In genomic region chr11:129846508-129847335, GRCh38 we compare ENCODE assay signal across 8 cellular contexts. TPM values are rescaled to one million over a fixed set of nuclear protein-coding genes. Genes with fewer than 3 reads are reported as not detected.
DNase-seq lines count a peak whose midpoint lies in the region; ATAC-seq and TF ChIP-seq lines count a peak whose summit lies in the region.

No MANE protein-coding gene starts in this region.

- H3K4me3 ChIP-seq in breast epithelium (no peak overlapping the region), PC-9 (peak overlapping the region; percentile 47), esophagus squamous epithelium (no peak overlapping the region), suprapubic skin (no peak overlapping the region)

- no peaks in the 10 kb centered on the region for H3K9me2 ChIP-seq in PC-9 (ENCODE audit: insufficient read depth)

- intact Hi-C loops in MCF 10A (cut with micrococcal nuclease) (loop anchor here (1.0 to 5.0 kb wide), 2 partner anchors 17 to 59 kb away; no protein-coding TSS in a partner anchor), breast epithelium (cut with DNase I; ENCODE audit: low total_unique reads) (no loop called here), PC-9 (cut with micrococcal nuclease; ENCODE audit: unreplicated experiment) (loop anchor here (1.0 to 10.0 kb wide), 5 partner anchors 16 to 482 kb away; no protein-coding TSS in a partner anchor), esophagus squamous epithelium (cut with DNase I) (no loop called here)

- TF ChIP-seq EP300 in suprapubic skin (IDR thresholded peaks at IDR 0.05): no peak

- H3K36me3 ChIP-seq in breast epithelium (no peaks in the 10 kb centered on the region), PC-9 (ENCODE audit: low read depth) (peaks cover 2% of the 10 kb centered on the region; the same call in 1 of the 2 replicates), esophagus squamous epithelium (no peaks in the 10 kb centered on the region), suprapubic skin (no peaks in the 10 kb centered on the region)

- 47 to 48% methylated on average over 6 of the region's 6 CpGs for WGBS in esophagus squamous epithelium, 2 donors
- WGBS in suprapubic skin: 57% methylated on average over 6 of the region's 6 CpGs

- TF ChIP-seq POLR2A in breast epithelium (IDR thresholded peaks at IDR 0.05) (no peak), esophagus squamous epithelium (IDR thresholded peaks at IDR 0.05) (no peak), suprapubic skin (IDR thresholded peaks at IDR 0.05) (no peak)

- CTCF ChIA-PET in MCF 10A (lab: Yijun Ruan, JAX) (interaction anchor here (0.6 to 1.4 kb wide), 4 partner anchors 16 to 61 kb away, joined by 4 to 13 read pairs (median 4); no protein-coding TSS in a partner anchor), PC-9 (lab: Charles Lee) (interaction anchor here (0.7 kb wide), 1 partner anchor 15 kb away, joined by 3 read pairs; no protein-coding TSS in a partner anchor)

- H3K4me1 Mint-ChIP-seq in MCF 10A (ENCODE audit: insufficient read depth, unreplicated experiment): peaks cover 12% of the 10 kb centered on the region
- peaks cover 0 to 5% of the 10 kb centered on the region in 2 donors for H3K4me1 Mint-ChIP-seq in stimulated activated naive B cell treated with anti-CD40 and anti-IgM and Interleukin-4, amounts not matched to agents 10 μg/mL and 1 μg/mL and 100 μg/mL, for 72 hours

- no peak overlapping the region for H2AFZ ChIP-seq in PC-9

- H3K27ac Mint-ChIP-seq in MCF 10A (ENCODE audit: low read depth, unreplicated experiment): peak overlapping the region; percentile 88
- no peak overlapping the region for H3K27ac Mint-ChIP-seq in stimulated activated naive B cell treated with anti-CD40 and anti-IgM and Interleukin-4, amounts not matched to agents 10 μg/mL and 1 μg/mL and 100 μg/mL, for 72 hours

- TF ChIP-seq CTCF in MCF 10A (IDR thresholded peaks at IDR 0.05; ENCODE audit: unreplicated experiment) (no peak), breast epithelium (IDR thresholded peaks at IDR 0.05) (no peak), PC-9 (conservative IDR thresholded peaks at IDR 0.05) (no peak), esophagus squamous epithelium (IDR thresholded peaks at IDR 0.05) (no peak), suprapubic skin (IDR thresholded peaks at IDR 0.05) (no peak)

- H3K9me3 Mint-ChIP-seq in MCF 10A (ENCODE audit: unreplicated experiment): no peaks in the 10 kb centered on the region
- no peaks in the 10 kb centered on the region for H3K9me3 Mint-ChIP-seq in stimulated activated naive B cell treated with anti-CD40 and anti-IgM and Interleukin-4, amounts not matched to agents 10 μg/mL and 1 μg/mL and 100 μg/mL, for 72 hours

- H3K9me3 ChIP-seq in breast epithelium (no peaks in the 10 kb centered on the region), PC-9 (ENCODE audit: insufficient read depth, low read depth) (no peaks in the 10 kb centered on the region), esophagus squamous epithelium (no peaks in the 10 kb centered on the region), suprapubic skin (no peaks in the 10 kb centered on the region)

- H3K27me3 ChIP-seq in breast epithelium (no peaks in the 10 kb centered on the region), PC-9 (ENCODE audit: insufficient read depth, low read depth) (no peaks in the 10 kb centered on the region), esophagus squamous epithelium (no peaks in the 10 kb centered on the region), suprapubic skin (no peaks in the 10 kb centered on the region)

- DNase-seq in MCF 10A (ENCODE audit: unreplicated experiment) (peak; percentile 80), breast epithelium (ENCODE audit: low spot score in 2 of 2) (no peak), PC-9 (peak; percentile 68 to 99), esophagus squamous epithelium (lab: John Stamatoyannopoulos, UW) (no peak), stromal cell of bone marrow (ENCODE audit: low read depth) (peak; percentile 89), suprapubic skin (ENCODE audit: low spot score in 2 of 2) (no peak)
- DNase-seq in stimulated activated naive B cell treated with anti-CD40 and anti-IgM and Interleukin-4, amounts not matched to agents 10 μg/mL and 1 μg/mL and 100 μg/mL, for 72 hours: no peak

- H3K79me2 ChIP-seq in PC-9 (ENCODE audit: low read depth): peaks cover 32% of the 10 kb centered on the region

- no peaks in the 10 kb centered on the region for H4K20me1 ChIP-seq in PC-9 (ENCODE audit: insufficient read depth)

- TSS peak; percentile 73 for BruUV-seq in MCF 10A (replicated peaks; lab: Mats Ljungman, UMichigan)
- BruUV-seq in PC-9 (replicated peaks; lab: Mats Ljungman, UMichigan): TSS peak; percentile 28

- ATAC-seq in HG03139 (IDR thresholded peaks at IDR 0.05; ENCODE audit: unreplicated experiment): no peak
- no peak for ATAC-seq in stimulated activated naive B cell treated with anti-CD40 and anti-IgM and Interleukin-4, amounts not matched to agents 10 μg/mL and 1 μg/mL and 100 μg/mL, for 72 hours (replicated peaks)

- H3K27ac ChIP-seq in breast epithelium (peak overlapping the region in 1 of 2 donors; percentile 69), PC-9 (peak overlapping the region; percentile 99), esophagus squamous epithelium (peak overlapping the region; percentile 38 to 83 (median 72)), suprapubic skin (no peak overlapping the region)

- H3K4me3 Mint-ChIP-seq in MCF 10A (ENCODE audit: unreplicated experiment): peak overlapping the region; percentile 56
- no peak overlapping the region for H3K4me3 Mint-ChIP-seq in stimulated activated naive B cell treated with anti-CD40 and anti-IgM and Interleukin-4, amounts not matched to agents 10 μg/mL and 1 μg/mL and 100 μg/mL, for 72 hours

- peaks cover 39% of the 10 kb centered on the region for H3F3A ChIP-seq in PC-9 (ENCODE audit: insufficient read depth, low read depth)

- H3K4me1 ChIP-seq in breast epithelium (no peaks in the 10 kb centered on the region), PC-9 (replicated peaks; ENCODE audit: insufficient read depth) (peaks cover 46% of the 10 kb centered on the region), esophagus squamous epithelium (peaks cover 0 to 12% (median 3%) of the 10 kb centered on the region in 3 donors), suprapubic skin (no peaks in the 10 kb centered on the region)

- H3K4me2 ChIP-seq in PC-9: peak overlapping the region; percentile 89

- peaks cover 5% of the 10 kb centered on the region for H3K36me3 Mint-ChIP-seq in MCF 10A (ENCODE audit: insufficient read depth, unreplicated experiment)
- H3K36me3 Mint-ChIP-seq in stimulated activated naive B cell treated with anti-CD40 and anti-IgM and Interleukin-4, amounts not matched to agents 10 μg/mL and 1 μg/mL and 100 μg/mL, for 72 hours: no peaks in the 10 kb centered on the region

- POLR2A ChIA-PET in MCF 10A (lab: Yijun Ruan, JAX) (interaction anchor here (0.5 to 3.3 kb wide), 10 partner anchors 9 to 146 kb away, joined by 3 to 25 read pairs (median 5); partner anchors contain the start of gene NFRKB), PC-9 (lab: Charles Lee; ENCODE audit: unreplicated experiment) (interaction anchor here (0.5 to 0.8 kb wide), 4 partner anchors 49 to 299 kb away, joined by 3 to 9 read pairs (median 6); no protein-coding TSS in a partner anchor)

- no peaks in the 10 kb centered on the region for H3K27me3 Mint-ChIP-seq in MCF 10A (ENCODE audit: insufficient read depth, unreplicated experiment)
- peaks cover 0 to 4% of the 10 kb centered on the region in 2 donors for H3K27me3 Mint-ChIP-seq in stimulated activated naive B cell treated with anti-CD40 and anti-IgM and Interleukin-4, amounts not matched to agents 10 μg/mL and 1 μg/mL and 100 μg/mL, for 72 hours

RNA-seq across cellular contexts. Expression of gene TMEM45B, which starts 31.1 kb away (rescaled TPM):
- total RNA-seq in MCF 10A (2022) (not detected in 2 replicates), breast epithelium (10 to 100 TPM in 1 of 3 donors, 1 to 10 TPM in 1, not detected in 1; 7.3 to 11.8 TPM), PC-9 (2021) (11.4 and 13.3 TPM in 2 replicates), esophagus squamous epithelium (100 to 1,000 TPM in 2 of 4 donors, 10 to 100 TPM in 2; 30.1 to 127 (median 92.9) TPM), suprapubic skin (10 to 100 TPM; 19.9 to 42.0 (median 35.9) TPM)

RNA-seq across cellular contexts. Expression of gene NFRKB, which starts 48.7 kb away (rescaled TPM):
- total RNA-seq in MCF 10A (2022) (34.0 and 37.4 TPM in 2 replicates), breast epithelium (10 to 100 TPM; 30.2 to 45.2 (median 44.2) TPM), PC-9 (2021) (37.8 and 39.2 TPM in 2 replicates), esophagus squamous epithelium (10 to 100 TPM; 18.2 to 35.9 (median 23.8) TPM), suprapubic skin (10 to 100 TPM; 42.1 to 94.4 (median 48.5) TPM)

Comparison
In these comparisons a context has a peak if more than half of its experiments do, and no peak if none do; other contexts are left out.
1. DNase-seq: peak in MCF 10A (single experiment), PC-9 (2 of 2) and stromal cell of bone marrow (single experiment); none in breast epithelium (0 of 2), esophagus squamous epithelium (single experiment), suprapubic skin (0 of 2) and stimulated activated naive B cell treated with anti-CD40 and anti-IgM and Interleukin-4, amounts not matched to agents 10 μg/mL and 1 μg/mL and 100 μg/mL, for 72 hours (single experiment).
2. intact Hi-C loops: an anchor here in MCF 10A (1.0 to 5.0 kb wide) and PC-9 (1.0 to 10.0 kb wide); none called in breast epithelium and esophagus squamous epithelium.